In genomic region chr5:54691644-54692043, GRCh38 we compare ENCODE assay signal across 12 cellular contexts.
"Had no signal": no experiment of that assay in that cellular context is flagged by ENCODE, and none has a peak within 500 bp of the region (broad histone marks: within the 10 kb centered on the region; RNA-seq: fewer than 3 reads in every experiment).

No MANE protein-coding gene starts in this region.

- H3K27me3 Mint-ChIP-seq: T-helper 17 cell had no signal

- H3K27me3 ChIP-seq: gastroesophageal sphincter, sigmoid colon, thyroid gland had no signal

- H3K4me1 Mint-ChIP-seq: T-helper 17 cell had no signal

- DNase-seq: activated CD4-positive, alpha-beta T cell treated with anti-CD3 and anti-CD28 coated beads, Interleukin-2, amount 50 U/mL, for 1 hour; activated CD4-positive, CD25-positive, alpha-beta regulatory T cell; erythroblast; left colon; naive thymus-derived CD8-positive, alpha-beta T cell; sigmoid colon; spleen; T-helper 17 cell; thyroid gland had no signal

- ATAC-seq: gastroesophageal sphincter; left colon; naive thymus-derived CD8-positive, alpha-beta T cell; T-helper 17 cell had no signal

- H3K4me3 Mint-ChIP-seq: activated T-helper 1 cell treated with anti-CD3 and anti-CD28 coated beads, Interleukin-12 subunit alpha, Interleukin-12 subunit beta, Interleukin-2, Interleukin-4 antibody, amounts not matched to agents 30 ng/mL and 10 ng/mL and 1 ng/mL, durations not matched to agents 14 hours and 24 hours and 36 hours; naive thymus-derived CD8-positive, alpha-beta T cell; T-helper 17 cell had no signal

- H3K27ac Mint-ChIP-seq: activated T-helper 1 cell treated with anti-CD3 and anti-CD28 coated beads, Interleukin-12 subunit alpha, Interleukin-12 subunit beta, Interleukin-2, Interleukin-4 antibody, amounts not matched to agents 30 ng/mL and 10 ng/mL and 1 ng/mL, durations not matched to agents 14 hours and 24 hours and 36 hours; T-helper 17 cell had no signal

- H3K27ac ChIP-seq: gastroesophageal sphincter, parathyroid adenoma, sigmoid colon, thyroid gland had no signal

- H3K4me3 ChIP-seq: gastroesophageal sphincter, sigmoid colon, thyroid gland had no signal

- H3K4me1 ChIP-seq: parathyroid adenoma had no signal

- H3K9me3 ChIP-seq: gastroesophageal sphincter, sigmoid colon, thyroid gland had no signal

- H3K36me3 ChIP-seq: gastroesophageal sphincter, sigmoid colon, spleen, thyroid gland had no signal
